ENCODE assay signal across 1 cellular context in genomic region chr18:40911582-40912254, GRCh38.
TF ChIP-seq lines count a peak whose summit lies in the region.

No MANE protein-coding gene starts in this region.

TF ChIP-seq in K562, 482 proteins besides CTCF, POLR2A, EP300 and RAD21 (continued from another document):
- TF ChIP-seq PTRF (tag; IDR thresholded peaks at IDR 0.05), result no peak
- TF ChIP-seq SMAD3 (CRISPR knock-in tag; conservative IDR thresholded peaks at IDR 0.05), result 0 out of 2 replicates have a peak, but pooled peaks have one; percentile 48
- TF ChIP-seq ZNF584 (CRISPR knock-in tag; IDR thresholded peaks at IDR 0.05; ENCODE audit: low read depth), result peak; percentile 51; the same call in 1 of the 2 replicates
- no peak for TF ChIP-seq ETV1 (tag; conservative IDR thresholded peaks at IDR 0.05; ENCODE audit: low read depth)
- no peak for TF ChIP-seq JUNB (CRISPR knock-in tag; conservative IDR thresholded peaks at IDR 0.05)
- 0 out of 2 replicates have a peak, but pooled peaks have one; percentile 7 for TF ChIP-seq MGA (IDR thresholded peaks at IDR 0.05)
